In the genomic region with DNA sequence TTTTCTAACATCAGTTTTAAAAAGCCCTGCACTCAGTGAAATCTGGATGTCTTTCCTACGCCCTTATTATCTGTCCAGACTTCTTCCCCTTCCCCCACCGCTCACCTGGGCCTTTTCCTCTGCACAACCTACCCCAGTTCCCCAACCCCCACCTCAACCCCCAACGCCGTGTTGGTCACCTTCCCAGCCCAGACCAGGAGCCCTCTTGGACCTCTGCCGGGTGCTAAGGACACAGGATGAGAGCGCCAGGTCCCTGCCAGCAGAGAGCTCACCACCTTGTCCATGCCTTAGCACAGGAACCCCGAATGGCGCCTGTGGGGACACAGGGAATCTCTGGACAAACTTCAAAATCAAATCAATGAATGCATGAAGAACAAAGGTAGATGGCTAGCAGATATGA, we compare ENCODE assay signal across 13 cellular contexts. TPM values are rescaled to one million over a fixed set of nuclear protein-coding genes. Genes with fewer than 3 reads are reported as not detected.
A peak's percentile ranks its signal among the peaks of the same experiment; 100 is the strongest.
DNase-seq lines count a peak whose midpoint lies in the region; ATAC-seq, FAIRE-seq and TF ChIP-seq lines count a peak whose summit lies in the region.
"Had no signal": no experiment of that assay in that cellular context is flagged by ENCODE, and none has a peak within 500 bp of the region (broad histone marks: within the 10 kb centered on the region; RNA-seq: fewer than 3 reads in every experiment).

No MANE protein-coding gene starts in this region.

- POLR2A ChIA-PET in A549 (lab: Yijun Ruan, JAX), result interaction anchor here (3.5 kb wide), 1 partner anchor 27 kb away, joined by 19 read pairs; a partner anchor contains a TSS

- H3K27me3 Mint-ChIP-seq in GM23338 (ENCODE audit: insufficient read depth, low read depth, poor library complexity), result peaks cover 10% of the 10 kb centered on the region
- H3K27me3 Mint-ChIP-seq in activated naive CD8-positive, alpha-beta T cell treated with anti-CD3 and anti-CD28 coated beads, Interleukin-2, amount 50 U/mL, for 24 hours, result no peaks in the 10 kb centered on the region

- H3K27ac Mint-ChIP-seq in GM23338, result no peak overlapping the region; the same call in 1 of the 2 replicates
- no peak overlapping the region for H3K27ac Mint-ChIP-seq in activated naive CD8-positive, alpha-beta T cell treated with anti-CD3 and anti-CD28 coated beads, Interleukin-2, amount 50 U/mL, for 24 hours

- H3K9me3 ChIP-seq in A549 (peaks cover 5% of the 10 kb centered on the region; the same call in 1 of the 3 replicates), mesenchymal stem cell (ENCODE audit: control insufficient read depth, low read length) (peaks cover 3% of the 10 kb centered on the region)
- H3K9me3 ChIP-seq: prostate gland had no signal

- 81% methylated on average over 4 of the region's 8 CpGs for WGBS in A549 (ENCODE audit: missing lambda C conversion rate)
- WGBS in mesenchymal stem cell, result 87% methylated on average over 8 of the region's 8 CpGs

- H3K9me3 Mint-ChIP-seq in GM23338, result no peaks in the 10 kb centered on the region
- peaks cover 1% of the 10 kb centered on the region for H3K9me3 Mint-ChIP-seq in activated naive CD8-positive, alpha-beta T cell treated with anti-CD3 and anti-CD28 coated beads, Interleukin-2, amount 50 U/mL, for 24 hours

- H3K4me3 ChIP-seq in A549 (no peak overlapping the region), GM23338 (peak overlapping the region; percentile 61; the same call in 1 of the 2 replicates), mesenchymal stem cell (ENCODE audit: insufficient read depth in 1 of 2, low read depth in 1 of 2, low read length in 2 of 2) (no peak overlapping the region)

- H3K27me3 ChIP-seq in GM23338 (ENCODE audit: insufficient read depth), result no peaks in the 10 kb centered on the region
- H3K27me3 ChIP-seq in mesenchymal stem cell (ENCODE audit: control insufficient read depth in 1 of 2, insufficient read depth in 1 of 2, low read length in 2 of 2), result no peaks in the 10 kb centered on the region

- TF ChIP-seq CTCF in A549 (IDR thresholded peaks at IDR 0.05) (no peak), GM23338 (conservative IDR thresholded peaks at IDR 0.05; ENCODE audit: low read depth in 2 of 2) (no peak), GM20000 (IDR thresholded peaks at IDR 0.05; ENCODE audit: extremely low read depth, missing control alignments) (no peak)

- H3K79me1 ChIP-seq in mesenchymal stem cell (replicated peaks; ENCODE audit: low read length, poor library complexity, severe bottlenecking), result no peaks in the 10 kb centered on the region

- no peak overlapping the region for H3K23ac ChIP-seq in mesenchymal stem cell (ENCODE audit: low read length in 2 of 2)

- H2BK15ac ChIP-seq in mesenchymal stem cell (ENCODE audit: low read depth, poor library complexity, severe bottlenecking), result no peak overlapping the region

- H3F3A ChIP-seq in GM23338 (replicated peaks; ENCODE audit: low read depth), result no peaks in the 10 kb centered on the region

- H2BK12ac ChIP-seq in mesenchymal stem cell (ENCODE audit: low read length in 2 of 2), result peak overlapping the region in 1 of 2 experiments; percentile 21

- FAIRE-seq in A549 (lab: Jason Lieb, UNC), result no peak
- FAIRE-seq: urothelium cell line had no signal

- peak overlapping the region; percentile 99 for H3K9ac ChIP-seq in mesenchymal stem cell (ENCODE audit: low read length)

- peak overlapping the region; percentile 76 for H3K4me2 ChIP-seq in A549
- H3K4me2 ChIP-seq in GM23338, result peak overlapping the region; percentile 72
- H3K4me2 ChIP-seq in mesenchymal stem cell (ENCODE audit: low read length, poor library complexity, severe bottlenecking), result no peak overlapping the region

- H2BK120ac ChIP-seq in mesenchymal stem cell (ENCODE audit: low read depth, low read length), result no peak overlapping the region

- H4K20me1 ChIP-seq in GM23338 (replicated peaks; ENCODE audit: insufficient read depth), result no peaks in the 10 kb centered on the region

- no peak overlapping the region for H4K8ac ChIP-seq in mesenchymal stem cell (ENCODE audit: low read length)

- peaks cover 32% of the 10 kb centered on the region for H3K4me1 Mint-ChIP-seq in GM23338
- peaks cover 19% of the 10 kb centered on the region for H3K4me1 Mint-ChIP-seq in activated naive CD8-positive, alpha-beta T cell treated with anti-CD3 and anti-CD28 coated beads, Interleukin-2, amount 50 U/mL, for 24 hours

- no peak overlapping the region for H3K4ac ChIP-seq in mesenchymal stem cell (ENCODE audit: low read depth in 1 of 2, low read length in 2 of 2)

- ATAC-seq in A549, result no peak
- ATAC-seq in GM23338, result peak; percentile 9
- ATAC-seq in activated naive CD8-positive, alpha-beta T cell treated with anti-CD3 and anti-CD28 coated beads, Interleukin-2, amount 50 U/mL, for 24 hours, result no peak
- ATAC-seq in left colon, result no peak

- intact Hi-C loops in left colon (cut with DNase I, micrococcal nuclease), result no loop called here

- H2AK5ac ChIP-seq in mesenchymal stem cell (ENCODE audit: low read length, severe bottlenecking), result no peak overlapping the region

- no peak overlapping the region for H2BK5ac ChIP-seq in mesenchymal stem cell (ENCODE audit: low read depth, low read length, poor library complexity, severe bottlenecking)

- H3K27ac ChIP-seq in A549, result peak overlapping the region in 1 of 2 experiments; percentile 97; a peak in 1 of 6 replicates
- H3K27ac ChIP-seq in GM23338 (ENCODE audit: low read depth), result no peak overlapping the region
- H3K27ac ChIP-seq in mesenchymal stem cell (ENCODE audit: low read length, poor library complexity, severe bottlenecking), result no peak overlapping the region

- peaks cover 5% of the 10 kb centered on the region; the same call in 1 of the 2 replicates for H3K9me2 ChIP-seq in GM23338 (ENCODE audit: insufficient read depth)

- H3K18ac ChIP-seq in mesenchymal stem cell (ENCODE audit: low read depth in 1 of 2, low read length in 2 of 2), result no peak overlapping the region

- H3K36me3 ChIP-seq in GM23338 (ENCODE audit: insufficient read depth) (no peaks in the 10 kb centered on the region), mesenchymal stem cell (ENCODE audit: control insufficient read depth in 1 of 2, insufficient read depth in 2 of 2, low read depth in 1 of 2, low read length in 2 of 2) (no peaks in the 10 kb centered on the region)
- H3K36me3 ChIP-seq: prostate gland had no signal

- TF ChIP-seq EP300 in A549 (IDR thresholded peaks at IDR 0.05), result no peak

- H3K4me3 Mint-ChIP-seq in GM23338, result peak overlapping the region; percentile 72; the same call in 2 of the 3 replicates
- H3K4me3 Mint-ChIP-seq in activated naive CD8-positive, alpha-beta T cell treated with anti-CD3 and anti-CD28 coated beads, Interleukin-2, amount 50 U/mL, for 24 hours, result peak overlapping the region; percentile 23

- no peak for TF ChIP-seq POLR2A in A549 (IDR thresholded peaks at IDR 0.05; ENCODE audit: low read length)

- no peak overlapping the region for H3K14ac ChIP-seq in mesenchymal stem cell (ENCODE audit: low read length in 2 of 2)

- H4K91ac ChIP-seq in mesenchymal stem cell (ENCODE audit: low read length), result no peak overlapping the region

- TF ChIP-seq RAD21 in A549 (conservative IDR thresholded peaks at IDR 0.05 in 1 of 2, IDR thresholded peaks at IDR 0.05 in 1 of 2), result no peak

- H3K36me3 Mint-ChIP-seq in GM23338 (ENCODE audit: low read depth), result no peaks in the 10 kb centered on the region; the same call in 2 of the 3 replicates
- H3K36me3 Mint-ChIP-seq in activated naive CD8-positive, alpha-beta T cell treated with anti-CD3 and anti-CD28 coated beads, Interleukin-2, amount 50 U/mL, for 24 hours (ENCODE audit: low read depth), result peaks cover under 1% of the 10 kb centered on the region

- H2AFZ ChIP-seq in GM23338 (peak overlapping the region; percentile 48; the same call in 1 of the 2 replicates), mesenchymal stem cell (ENCODE audit: low read depth, low read length) (no peak overlapping the region)

- H3K79me2 ChIP-seq in GM23338 (replicated peaks; ENCODE audit: insufficient read depth), result no peaks in the 10 kb centered on the region

- CTCF ChIA-PET in A549 (lab: Yijun Ruan, JAX), result interaction anchor here (1.0 kb wide), 1 partner anchor 147 kb away, joined by 3 read pairs; a partner anchor contains a TSS

- DNase-seq in A549 (ENCODE audit: low read depth in 1 of 2, low spot score in 1 of 2) (no peak), GM23338 (ENCODE audit: low spot score) (peak; percentile 42), mesenchymal stem cell (no peak), SHP77 treated with DMSO at 0.1 percent for 48 hours (lab: John Stamatoyannopoulos, UW) (no peak), left colon (no peak), GM20000 (ENCODE audit: low spot score) (no peak), NCI-H82 treated with DMSO at 0.1 percent for 48 hours (lab: John Stamatoyannopoulos, UW; ENCODE audit: unreplicated experiment) (no peak)
- no peak for DNase-seq in activated naive CD8-positive, alpha-beta T cell treated with anti-CD3 and anti-CD28 coated beads, Interleukin-2, amount 50 U/mL, for 24 hours
- DNase-seq: GM23248, midbrain, NCI-H2171 had no signal

- H3K4me1 ChIP-seq in A549 (0 out of 3 replicates have a peak, but pooled peaks cover 7% of the 10 kb centered on the region), GM23338 (ENCODE audit: insufficient read depth) (peaks cover 12% of the 10 kb centered on the region), mesenchymal stem cell (ENCODE audit: control insufficient read depth, insufficient read depth, low read depth, low read length) (peaks cover 17% of the 10 kb centered on the region)
- H3K4me1 ChIP-seq: prostate gland had no signal

TF ChIP-seq in A549, 52 proteins besides CTCF, POLR2A, EP300 and RAD21 (continues in another document):
- TF ChIP-seq SREBF2 (IDR thresholded peaks at IDR 0.05), result no peak

RNA-seq across cellular contexts. Expression of a gene that starts 1.0 kb away (rescaled TPM):
- polyA plus RNA-seq in A549 (2011; rRNA removed) (7.3 and 9.3 TPM in 2 replicates), A549 (2017; fragmentation: RNase III; extraction: RNeasy Plus Mini Kit Qiagen cat#74134 plus additional on column Dnase treatment) (4.4 to 5.0 TPM (median 4.8 TPM) in 3 replicates), GM23338 (2016; fragmentation: Nextera tagmentation; extraction: Ambion mirVana) (2.9 and 3.3 TPM in 2 replicates)
- 1.8 and 1.9 TPM in 2 replicates for polyA plus RNA-seq in A549 (2012; cell fraction: cytosol; rRNA removed)
- polyA plus RNA-seq in A549 (2012; cell fraction: nucleus; rRNA removed), result 1.3 TPM in 2 replicates
- 2.8 and 3.1 TPM in 2 replicates for polyA minus RNA-seq in A549 (2011; rRNA and poly(A)+ RNA removed)
- total RNA-seq in GM23338 (2014; rRNA removed; shearing (Covaris generic)), result 3.2 and 3.4 TPM in 2 replicates
- polyA plus RNA-seq in mesenchymal stem cell (2013, experiment 1 of 2), result 9.1 TPM
- 9.0 TPM for polyA plus RNA-seq in mesenchymal stem cell (2013, experiment 2 of 2)
- total RNA-seq in left colon, result 1 to 10 TPM; 3.1 to 5.0 TPM

RNA-seq across cellular contexts. Expression of a gene that starts 26.8 kb away (rescaled TPM):
- 9.7 and 15.4 TPM in 2 replicates for polyA plus RNA-seq in A549 (2011; rRNA removed)
- polyA plus RNA-seq in A549 (2012; cell fraction: cytosol; rRNA removed), result 2.6 TPM in 2 replicates
- polyA plus RNA-seq in A549 (2012; cell fraction: nucleus; rRNA removed), result 1.2 TPM in 2 replicates
- polyA plus RNA-seq in A549 (2017; fragmentation: RNase III; extraction: RNeasy Plus Mini Kit Qiagen cat#74134 plus additional on column Dnase treatment), result 15.9 to 18.0 TPM (median 16.8 TPM) in 3 replicates
- 0.88 and 1.1 TPM in 2 replicates for polyA minus RNA-seq in A549 (2011; rRNA and poly(A)+ RNA removed)
- 3.0 and 6.2 TPM in 2 replicates for total RNA-seq in GM23338 (2014; rRNA removed; shearing (Covaris generic))
- 14.0 and 15.6 TPM in 2 replicates for polyA plus RNA-seq in GM23338 (2016; fragmentation: Nextera tagmentation; extraction: Ambion mirVana)
- polyA plus RNA-seq in mesenchymal stem cell (2013, experiment 1 of 2), result 24.1 TPM
- 27.1 TPM for polyA plus RNA-seq in mesenchymal stem cell (2013, experiment 2 of 2)
- total RNA-seq in left colon, result 10 to 100 TPM; 17.0 to 20.1 TPM
